In genomic region chr15:88900982-88901418, GRCh38 we compare ENCODE assay signal across 20 cellular contexts. TPM values are rescaled to one million over a fixed set of nuclear protein-coding genes. Genes with fewer than 3 reads are reported as not detected.
DNase-seq lines count a peak whose midpoint lies in the region; ATAC-seq, FAIRE-seq and TF ChIP-seq lines count a peak whose summit lies in the region.
"Had no signal": no experiment of that assay in that cellular context is flagged by ENCODE, and none has a peak within 500 bp of the region (broad histone marks: within the 10 kb centered on the region; RNA-seq: fewer than 3 reads in every experiment).

No MANE protein-coding gene starts in this region.

- SMC1A ChIA-PET in GM12878 (lab: Charles Lee; ENCODE audit: uncharacterized antibody, unreplicated experiment): interaction anchor here (0.9 kb wide), 1 partner anchor 14 kb away, joined by 3 read pairs; no protein-coding TSS in a partner anchor

- H3K27me3 ChIP-seq in CD4-positive, CD25-positive, alpha-beta regulatory T cell (ENCODE audit: control insufficient read depth, insufficient read depth, low read length): no peaks in the 10 kb centered on the region
- H3K27me3 ChIP-seq in GM12878 (replicated peaks in 1 of 2; ENCODE audit: control insufficient read depth in 2 of 2, insufficient read depth in 2 of 2, low read length in 1 of 2): no peaks in the 10 kb centered on the region; a peak in 1 of 4 replicates
- H3K27me3 ChIP-seq: breast epithelium had no signal

- no TSS peak for BruUV-seq in GM12878 (replicated peaks; lab: Mats Ljungman, UMichigan)

- H3K4me1 ChIP-seq in CD4-positive, CD25-positive, alpha-beta regulatory T cell (ENCODE audit: control insufficient read depth, insufficient read depth, low read length, poor library complexity, severe bottlenecking): peaks cover 61% of the 10 kb centered on the region
- H3K4me1 ChIP-seq in GM12878 (ENCODE audit: control insufficient read depth, insufficient read depth, low read length): no peaks in the 10 kb centered on the region
- H3K4me1 ChIP-seq: parathyroid adenoma had no signal

- no peak overlapping the region for H3K4me2 ChIP-seq in GM12878 (ENCODE audit: control insufficient read depth, insufficient read depth)

- no peaks in the 10 kb centered on the region for H3K27me3 Mint-ChIP-seq in CD4-positive, CD25-positive, alpha-beta regulatory T cell
- H3K27me3 Mint-ChIP-seq in HFFc6 (ENCODE audit: insufficient read depth) (peaks cover 20% of the 10 kb centered on the region), nephron progenitor cell (ENCODE audit: low read depth, poor library complexity) (peaks cover 4% of the 10 kb centered on the region)

- 40% methylated on average over 2 of the region's 5 CpGs for WGBS in GM12878 (ENCODE audit: insufficient coverage, insufficient replicate concordance, low lambda C conversion rate, missing lambda C conversion rate)

- peaks cover 5% of the 10 kb centered on the region for H3K36me3 ChIP-seq in CD4-positive, CD25-positive, alpha-beta regulatory T cell (ENCODE audit: control insufficient read depth, insufficient read depth, low read length)
- H3K36me3 ChIP-seq in GM12878 (ENCODE audit: control insufficient read depth in 2 of 2, insufficient read depth in 2 of 2, low read length in 1 of 2): no peaks in the 10 kb centered on the region
- H3K36me3 ChIP-seq: breast epithelium had no signal

- H3K27ac Mint-ChIP-seq in CD4-positive, CD25-positive, alpha-beta regulatory T cell: peak overlapping the region; percentile 62 to 99 (median 84)
- H3K27ac Mint-ChIP-seq in HFFc6: peak overlapping the region; percentile 55
- H3K27ac Mint-ChIP-seq in nephron progenitor cell: peak overlapping the region; percentile 8

- no peak for TF ChIP-seq EP300 in GM12878 (IDR thresholded peaks at IDR 0.05; ENCODE audit: borderline replicate concordance in 1 of 2, control insufficient read depth in 1 of 2, low read depth in 2 of 2, low read length in 2 of 2)

- peaks cover 23% of the 10 kb centered on the region for H3K36me3 Mint-ChIP-seq in CD4-positive, CD25-positive, alpha-beta regulatory T cell
- H3K36me3 Mint-ChIP-seq in HFFc6 (ENCODE audit: low read depth) (peaks cover 43% of the 10 kb centered on the region), nephron progenitor cell (ENCODE audit: low read depth) (peaks cover 43% of the 10 kb centered on the region)
- H3K36me3 Mint-ChIP-seq: activated naive CD4-positive, alpha-beta T cell treated with anti-CD3 and anti-CD28 coated beads, Interleukin-2, amount 50 U/mL, for 72 hours had no signal

- peaks cover 0 to 74% (median 51%) of the 10 kb centered on the region in 4 donors for H3K4me1 Mint-ChIP-seq in CD4-positive, CD25-positive, alpha-beta regulatory T cell
- H3K4me1 Mint-ChIP-seq in HFFc6 (ENCODE audit: low read depth): peaks cover 65% of the 10 kb centered on the region
- H3K4me1 Mint-ChIP-seq in nephron progenitor cell: peaks cover 67% of the 10 kb centered on the region

- H3K4me3 Mint-ChIP-seq in CD4-positive, CD25-positive, alpha-beta regulatory T cell: no peak overlapping the region
- no peak overlapping the region for H3K4me3 Mint-ChIP-seq in HFFc6
- no peak overlapping the region for H3K4me3 Mint-ChIP-seq in nephron progenitor cell
- H3K4me3 Mint-ChIP-seq: stimulated activated effector memory CD8-positive, alpha-beta T cell treated with anti-CD3 and anti-CD28 coated beads, Interleukin-12 subunit alpha, Interleukin-12 subunit beta, amount 100 ng/mL, for 72 hours had no signal

- POLR2A ChIA-PET in GM12878 (lab: Charles Lee): no interaction called here

- H3K9me3 Mint-ChIP-seq in CD4-positive, CD25-positive, alpha-beta regulatory T cell: no peaks in the 10 kb centered on the region
- no peaks in the 10 kb centered on the region for H3K9me3 Mint-ChIP-seq in HFFc6
- no peaks in the 10 kb centered on the region for H3K9me3 Mint-ChIP-seq in nephron progenitor cell
- H3K9me3 Mint-ChIP-seq: activated naive CD4-positive, alpha-beta T cell treated with anti-CD3 and anti-CD28 coated beads, Interleukin-2, amount 50 U/mL, for 72 hours; stimulated activated effector memory CD8-positive, alpha-beta T cell treated with anti-CD3 and anti-CD28 coated beads, Interleukin-12 subunit alpha, Interleukin-12 subunit beta, amount 100 ng/mL, for 72 hours had no signal

- TF ChIP-seq CTCF in HFFc6 (IDR thresholded peaks at IDR 0.05) (no peak), GM12878 (IDR thresholded peaks at IDR 0.05 in 2 of 3, conservative IDR thresholded peaks at IDR 0.05 in 1 of 3; ENCODE audit: control insufficient read depth in 2 of 3, extremely low read depth in 1 of 3, insufficient read depth in 1 of 3, low read depth in 3 of 3, low read length in 3 of 3) (no peak), nephron progenitor cell (IDR thresholded peaks at IDR 0.05) (no peak)

- no peak overlapping the region for H2AFZ ChIP-seq in GM12878 (ENCODE audit: control insufficient read depth, low read depth, low read length)
- H2AFZ ChIP-seq: parathyroid adenoma had no signal

- no peak for DNase-seq in CD4-positive, CD25-positive, alpha-beta regulatory T cell
- DNase-seq in HFFc6 (no peak), GM12878 (ENCODE audit: low read depth, low spot score) (no peak), nephron progenitor cell (no peak), SHP77 (lab: John Stamatoyannopoulos, UW) (no peak), mesenteric fat pad (ENCODE audit: low spot score) (no peak)
- DNase-seq in stimulated activated CD4-positive, alpha-beta T cell treated with anti-CD3 and anti-CD28 coated beads, Interleukin-15, amount 100 ng/mL, for 24 hours: no peak
- DNase-seq: activated CD4-positive, CD25-positive, alpha-beta regulatory T cell; C1 segment of cervical spinal cord; KG1; NCI-H187; T1000 had no signal

- no peak for ATAC-seq in CD4-positive, CD25-positive, alpha-beta regulatory T cell (ENCODE audit: low read depth in 2 of 2)
- ATAC-seq in GM12878 (no peak), HG03025 (IDR thresholded peaks at IDR 0.05; ENCODE audit: low FRiP score, unreplicated experiment) (no peak)
- ATAC-seq: activated naive CD4-positive, alpha-beta T cell treated with anti-CD3 and anti-CD28 coated beads, Interleukin-2, amount 50 U/mL, for 72 hours; sciatic nerve; stimulated activated effector memory CD8-positive, alpha-beta T cell treated with anti-CD3 and anti-CD28 coated beads, Interleukin-12 subunit alpha, Interleukin-12 subunit beta, amount 100 ng/mL, for 72 hours had no signal

- TF ChIP-seq POLR2A in GM12878 (IDR thresholded peaks at IDR 0.05; ENCODE audit: low read depth, low read length): no peak

- RAD21 ChIA-PET in GM12878 (lab: Charles Lee; ENCODE audit: unreplicated experiment): interaction anchor here (0.9 kb wide), 1 partner anchor 229 kb away, joined by 3 read pairs; no protein-coding TSS in a partner anchor

- H3K9me3 ChIP-seq in CD4-positive, CD25-positive, alpha-beta regulatory T cell (ENCODE audit: control insufficient read depth in 2 of 2, low read length in 2 of 2): no peaks in the 10 kb centered on the region
- H3K9me3 ChIP-seq in GM12878 (replicated peaks; ENCODE audit: control insufficient read depth, insufficient read depth, low read length): no peaks in the 10 kb centered on the region
- H3K9me3 ChIP-seq: breast epithelium had no signal

- H3K79me2 ChIP-seq in GM12878 (ENCODE audit: control insufficient read depth, insufficient read depth, low read length): no peaks in the 10 kb centered on the region
- H3K79me2 ChIP-seq: parathyroid adenoma had no signal

- CTCF ChIA-PET in GM12878 (lab: Yijun Ruan, JAX): interaction anchor here (1.8 to 5.5 kb wide), 2 partner anchors 11 to 102 kb away, joined by 5 to 116 read pairs; partner anchors contain the start of gene MFGE8

- no peak overlapping the region for H3K27ac ChIP-seq in CD4-positive, CD25-positive, alpha-beta regulatory T cell (ENCODE audit: insufficient read depth, low read length, poor library complexity, severe bottlenecking)
- no peak overlapping the region for H3K27ac ChIP-seq in GM12878 (ENCODE audit: control insufficient read depth, insufficient read depth)
- H3K27ac ChIP-seq: parathyroid adenoma had no signal

- no peak overlapping the region for H3K4me3 ChIP-seq in CD4-positive, CD25-positive, alpha-beta regulatory T cell (ENCODE audit: low read depth, low read length)
- no peak overlapping the region for H3K4me3 ChIP-seq in GM12878
- H3K4me3 ChIP-seq: breast epithelium, lung had no signal

- FAIRE-seq in GM12878 (lab: Jason Lieb, UNC): no peak
- FAIRE-seq: keratinocyte had no signal

- 0 out of 2 replicates have a peak, but pooled peaks cover 5% of the 10 kb centered on the region for H4K20me1 ChIP-seq in GM12878 (ENCODE audit: control insufficient read depth, insufficient read depth)

- no peak overlapping the region for H3K9ac ChIP-seq in GM12878 (ENCODE audit: control insufficient read depth, insufficient read depth, low read length)
- H3K9ac ChIP-seq: parathyroid adenoma had no signal

- in situ Hi-C loops in GM12878 (cut with MboI): loop anchor here (5.0 kb wide), 1 partner anchor 276 kb away; no protein-coding TSS in a partner anchor

- intact Hi-C loops in GM12878 (cut with micrococcal nuclease; ENCODE audit: unreplicated experiment): no loop called here

- no peak for TF ChIP-seq RAD21 in GM12878 (IDR thresholded peaks at IDR 0.05; ENCODE audit: insufficient read depth, low read depth, low read length)

RNA-seq across cellular contexts. Expression of gene HAPLN3, which starts 5.7 kb away (rescaled TPM):
- 251 TPM for total RNA-seq in CD4-positive, CD25-positive, alpha-beta regulatory T cell
- polyA plus RNA-seq in CD4-positive, CD25-positive, alpha-beta regulatory T cell: 100 to 1,000 TPM in 1 of 4 donors, 10 to 100 TPM in 3; 76.8 to 108 (median 93.3) TPM
- 10 to 100 TPM in 5 of 6 experiments, 1 to 10 TPM in 1; 7.8 to 17.1 (median 16.5) TPM for total RNA-seq in HFFc6 (2021; fragmentation: NEBNext Ultra II Directional; extraction: Animal tissue kit (Norgen Biotek cat#: 25700))
- 5.8 and 6.3 TPM in 2 replicates for total RNA-seq in GM12878 (2013; cell fraction: nucleolus; rRNA removed)
- total RNA-seq in GM12878 (2014; rRNA removed): 3.7 and 6.0 TPM in 2 replicates
- total RNA-seq in GM12878 (2014; rRNA removed; fragmentation: Illumina TruSeq; extraction: Trizol): 0.64 and 0.98 TPM in 2 replicates
- total RNA-seq in GM12878 (2021): 2.9 and 3.1 TPM in 2 replicates
- 0.26 TPM for polyA plus RNA-seq in GM12878 (2011; ENCODE audit: low read depth)
- 4.2 and 5.0 TPM in 2 replicates for polyA plus RNA-seq in GM12878 (2011; rRNA removed)
- polyA plus RNA-seq in GM12878 (2011; cell fraction: cytosol; rRNA removed): 8.3 and 10.3 TPM in 2 replicates
- 21.7 and 27.3 TPM in 2 replicates for polyA plus RNA-seq in GM12878 (2011; cell fraction: nucleus; rRNA removed)
- polyA plus RNA-seq in GM12878 (2012): 0.79 and 1.5 TPM in 2 replicates
- 0.53 TPM in 1 of 2 replicates, not detected in the other for polyA plus RNA-seq in GM12878 (2014; fragmentation: Illumina TruSeq; extraction: Trizol)
- under 1 TPM in 1 of 2 experiments, not detected in 1; 0.20 TPM for polyA plus RNA-seq in GM12878 (2014; fragmentation: Nextera tagmentation; extraction: Ambion mirVana)
- 2.6 and 3.2 TPM in 2 replicates for polyA plus RNA-seq in GM12878 (2014; rRNA removed)
- 1 to 10 TPM; 1.1 to 1.4 TPM for polyA plus RNA-seq in GM12878 (2016; fragmentation: Nextera tagmentation; extraction: Ambion mirVana)
- polyA minus RNA-seq in GM12878 (2011; rRNA and poly(A)+ RNA removed): 2.7 and 4.5 TPM in 2 replicates
- polyA minus RNA-seq in GM12878 (2011; cell fraction: cytosol; rRNA and poly(A)+ RNA removed): 1.5 and 2.2 TPM in 2 replicates
- polyA minus RNA-seq in GM12878 (2011; cell fraction: nucleus; rRNA and poly(A)+ RNA removed): 3.5 and 4.6 TPM in 2 replicates
- 5.2 TPM for total RNA-seq in mesenteric fat pad

RNA-seq across cellular contexts. Expression of gene MFGE8, which starts 12.2 kb away (rescaled TPM):
- 149 TPM for total RNA-seq in CD4-positive, CD25-positive, alpha-beta regulatory T cell
- polyA plus RNA-seq in CD4-positive, CD25-positive, alpha-beta regulatory T cell: 10 to 100 TPM; 14.0 to 15.4 (median 14.4) TPM
- total RNA-seq in HFFc6 (2021; fragmentation: NEBNext Ultra II Directional; extraction: Animal tissue kit (Norgen Biotek cat#: 25700)): 100 to 1,000 TPM; 769 to 963 (median 885) TPM
- 10.9 and 11.2 TPM in 2 replicates for total RNA-seq in GM12878 (2013; cell fraction: nucleolus; rRNA removed)
- total RNA-seq in GM12878 (2014; rRNA removed): 0.87 and 1.1 TPM in 2 replicates
- total RNA-seq in GM12878 (2014; rRNA removed; fragmentation: Illumina TruSeq; extraction: Trizol): 0.46 and 0.81 TPM in 2 replicates
- 1.9 and 2.7 TPM in 2 replicates for total RNA-seq in GM12878 (2021)
- 0.94 TPM for polyA plus RNA-seq in GM12878 (2011; ENCODE audit: low read depth)
- 5.2 and 5.9 TPM in 2 replicates for polyA plus RNA-seq in GM12878 (2011; rRNA removed)
- 6.1 and 6.7 TPM in 2 replicates for polyA plus RNA-seq in GM12878 (2011; cell fraction: cytosol; rRNA removed)
- polyA plus RNA-seq in GM12878 (2011; cell fraction: nucleus; rRNA removed): 37.9 and 38.4 TPM in 2 replicates
- 2.6 and 3.5 TPM in 2 replicates for polyA plus RNA-seq in GM12878 (2012)
- 0.43 and 0.96 TPM in 2 replicates for polyA plus RNA-seq in GM12878 (2014; fragmentation: Illumina TruSeq; extraction: Trizol)
- polyA plus RNA-seq in GM12878 (2014; fragmentation: Nextera tagmentation; extraction: Ambion mirVana): not detected
- 0.86 and 2.0 TPM in 2 replicates for polyA plus RNA-seq in GM12878 (2014; rRNA removed)
- 1 to 10 TPM in 1 of 2 experiments, under 1 TPM in 1; 0.96 to 1.1 TPM for polyA plus RNA-seq in GM12878 (2016; fragmentation: Nextera tagmentation; extraction: Ambion mirVana)
- 3.4 and 7.9 TPM in 2 replicates for polyA minus RNA-seq in GM12878 (2011; rRNA and poly(A)+ RNA removed)
- polyA minus RNA-seq in GM12878 (2011; cell fraction: cytosol; rRNA and poly(A)+ RNA removed): 2.3 and 3.2 TPM in 2 replicates
- 6.5 and 13.3 TPM in 2 replicates for polyA minus RNA-seq in GM12878 (2011; cell fraction: nucleus; rRNA and poly(A)+ RNA removed)
- 466 TPM for total RNA-seq in mesenteric fat pad

Comparison
In these comparisons a context has a peak if more than half of its experiments do, and no peak if none do; other contexts are left out.
1. H3K27ac Mint-ChIP-seq: peak in every context shown above with its lines; median percentile 84 in CD4-positive, CD25-positive, alpha-beta regulatory T cell; 55 in HFFc6; 8 in nephron progenitor cell.
2. RNA of gene HAPLN3, which starts 5.7 kb away (total RNA-seq): 251 TPM in CD4-positive, CD25-positive, alpha-beta regulatory T cell (single experiment); 7.8 to 17.1 TPM in HFFc6, 5.2 TPM in mesenteric fat pad (single experiment) and 0.64 to 6.3 TPM in GM12878; every median in the first group is over 10 times any median in the second.
3. RNA of gene MFGE8, which starts 12.2 kb away (total RNA-seq): 769 to 963 TPM in HFFc6, 466 TPM in mesenteric fat pad (single experiment) and 149 TPM in CD4-positive, CD25-positive, alpha-beta regulatory T cell (single experiment); 0.46 to 11.2 TPM in GM12878; every median in the first group is over 10 times any median in the second.